ENCODE assay signal across 13 cellular contexts in the genomic region with DNA sequence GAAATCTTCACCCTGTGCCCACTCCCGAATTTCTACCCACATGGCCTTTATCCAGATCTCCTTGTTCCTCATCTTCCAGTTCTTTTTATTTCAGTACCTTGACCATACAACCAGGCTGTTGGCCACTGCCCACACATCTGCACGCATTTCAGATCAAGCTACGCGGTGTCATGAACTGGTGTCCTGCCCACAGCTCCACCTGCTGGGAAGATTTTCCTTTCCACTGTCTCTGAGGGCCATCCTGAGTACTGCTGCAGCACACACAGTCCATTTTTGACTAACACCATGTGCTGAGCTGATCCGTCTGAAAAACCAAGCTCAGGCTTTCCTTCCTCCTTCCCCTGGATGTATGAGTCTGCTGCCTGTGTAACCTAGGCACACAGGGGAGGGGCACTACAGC.
DNase-seq lines count a peak whose midpoint lies in the region; ATAC-seq, FAIRE-seq and TF ChIP-seq lines count a peak whose summit lies in the region.
"Had no signal": no experiment of that assay in that cellular context is flagged by ENCODE, and none has a peak within 500 bp of the region (broad histone marks: within the 10 kb centered on the region; RNA-seq: fewer than 3 reads in every experiment).

No MANE protein-coding gene starts in this region.

- no peak for DNase-seq in AG09319 (ENCODE audit: extremely low read depth, low read depth)
- peak; percentile 44 for DNase-seq in GM23338 (ENCODE audit: low spot score)
- DNase-seq in astrocyte (ENCODE audit: low read depth) = no peak
- DNase-seq in left lung = no peak
- DNase-seq in chondrocyte (ENCODE audit: low spot score) = no peak
- DNase-seq in NCI-H526 treated with DMSO at 0.1 percent for 48 hours (lab: John Stamatoyannopoulos, UW) = no peak
- DNase-seq in activated T-cell treated with anti-CD3 and anti-CD28 coated beads, Interleukin-2, amount 50 U/mL, for 72 hours = no peak
- DNase-seq: amygdala; hippocampal formation; stimulated activated CD4-positive, alpha-beta T cell treated with anti-CD3 and anti-CD28 coated beads, Interleukin-2, amount 100 ng/mL, for 48 hours; stomach had no signal

- H3K4me3 Mint-ChIP-seq in GM23338 = no peak overlapping the region
- no peak overlapping the region for H3K4me3 Mint-ChIP-seq in astrocyte (ENCODE audit: unreplicated experiment)
- no peak overlapping the region for H3K4me3 Mint-ChIP-seq in chondrocyte (ENCODE audit: unreplicated experiment)
- no peak overlapping the region for H3K4me3 Mint-ChIP-seq in activated T-cell treated with anti-CD3 and anti-CD28 coated beads, Interleukin-2, amount 50 U/mL, for 72 hours

- H3K9ac ChIP-seq in astrocyte (ENCODE audit: low read length) = no peak overlapping the region

- H3K36me3 Mint-ChIP-seq in GM23338 (ENCODE audit: low read depth) = peaks cover 51% of the 10 kb centered on the region
- peaks cover 16% of the 10 kb centered on the region for H3K36me3 Mint-ChIP-seq in astrocyte (ENCODE audit: low read depth, unreplicated experiment)
- peaks cover 27% of the 10 kb centered on the region for H3K36me3 Mint-ChIP-seq in chondrocyte (ENCODE audit: low read depth)
- peaks cover 1 to 6% of the 10 kb centered on the region in 2 donors for H3K36me3 Mint-ChIP-seq in activated T-cell treated with anti-CD3 and anti-CD28 coated beads, Interleukin-2, amount 50 U/mL, for 72 hours (ENCODE audit: insufficient read depth in 2 of 2)

- H3K27ac ChIP-seq in GM23338 (ENCODE audit: low read depth) (no peak overlapping the region), astrocyte (ENCODE audit: low read depth, low read length) (no peak overlapping the region), left lung (no peak overlapping the region)
- H3K27ac ChIP-seq: prostate gland, stomach had no signal

- no peak overlapping the region for H3K27ac Mint-ChIP-seq in GM23338
- H3K27ac Mint-ChIP-seq in astrocyte (ENCODE audit: unreplicated experiment) = no peak overlapping the region
- no peak overlapping the region for H3K27ac Mint-ChIP-seq in chondrocyte (ENCODE audit: unreplicated experiment)
- no peak overlapping the region for H3K27ac Mint-ChIP-seq in activated T-cell treated with anti-CD3 and anti-CD28 coated beads, Interleukin-2, amount 50 U/mL, for 72 hours

- H3K4me2 ChIP-seq in GM23338 (no peak overlapping the region), astrocyte (ENCODE audit: low read length) (no peak overlapping the region)

- H3K36me3 ChIP-seq in GM23338 (ENCODE audit: insufficient read depth) (peaks cover 2% of the 10 kb centered on the region; the same call in 1 of the 2 replicates), astrocyte (ENCODE audit: insufficient read depth, low read length) (no peaks in the 10 kb centered on the region), left lung (no peaks in the 10 kb centered on the region)
- H3K36me3 ChIP-seq: prostate gland, stomach had no signal

- H3K27me3 ChIP-seq in GM23338 (ENCODE audit: insufficient read depth) (no peaks in the 10 kb centered on the region), astrocyte (ENCODE audit: insufficient read depth, low read length) (no peaks in the 10 kb centered on the region), left lung (no peaks in the 10 kb centered on the region)
- H3K27me3 ChIP-seq: stomach had no signal

- H3K4me1 Mint-ChIP-seq in GM23338 (peaks cover 10% of the 10 kb centered on the region), astrocyte (ENCODE audit: low read depth, unreplicated experiment) (peaks cover 1% of the 10 kb centered on the region), chondrocyte (ENCODE audit: low read depth) (no peaks in the 10 kb centered on the region)
- no peaks in the 10 kb centered on the region for H3K4me1 Mint-ChIP-seq in activated T-cell treated with anti-CD3 and anti-CD28 coated beads, Interleukin-2, amount 50 U/mL, for 72 hours (ENCODE audit: low read depth)

- H4K20me1 ChIP-seq in GM23338 (replicated peaks; ENCODE audit: insufficient read depth) (no peaks in the 10 kb centered on the region), astrocyte (ENCODE audit: insufficient read depth, low read length) (peaks cover 18% of the 10 kb centered on the region)

- H3K79me2 ChIP-seq in GM23338 (replicated peaks; ENCODE audit: insufficient read depth) = peaks cover 12% of the 10 kb centered on the region
- H3K79me2 ChIP-seq in astrocyte (ENCODE audit: insufficient read depth, low read length) = no peaks in the 10 kb centered on the region

- H3K4me1 ChIP-seq in GM23338 (ENCODE audit: insufficient read depth) (no peaks in the 10 kb centered on the region; the same call in 1 of the 2 replicates), astrocyte (ENCODE audit: insufficient read depth, low read length) (no peaks in the 10 kb centered on the region), left lung (no peaks in the 10 kb centered on the region)
- H3K4me1 ChIP-seq: prostate gland, stomach had no signal

- H3F3A ChIP-seq in GM23338 (replicated peaks; ENCODE audit: low read depth) = no peaks in the 10 kb centered on the region

- H3K27me3 Mint-ChIP-seq in GM23338 (ENCODE audit: insufficient read depth, low read depth, poor library complexity) (peaks cover 3% of the 10 kb centered on the region), astrocyte (ENCODE audit: low read depth, unreplicated experiment) (no peaks in the 10 kb centered on the region), chondrocyte (ENCODE audit: low read depth) (no peaks in the 10 kb centered on the region)
- H3K27me3 Mint-ChIP-seq in activated T-cell treated with anti-CD3 and anti-CD28 coated beads, Interleukin-2, amount 50 U/mL, for 72 hours (ENCODE audit: low read depth) = no peaks in the 10 kb centered on the region

- no peaks in the 10 kb centered on the region for H3K9me2 ChIP-seq in GM23338 (ENCODE audit: insufficient read depth)

- H2AFZ ChIP-seq in GM23338 (no peak overlapping the region), astrocyte (ENCODE audit: low read depth, low read length) (no peak overlapping the region)

- intact Hi-C loops in left lung (cut with DNase I) = no loop called here

- TF ChIP-seq CTCF in AG09319 (IDR thresholded peaks at IDR 0.05; ENCODE audit: low read depth, low read length) = peak; percentile 8
- TF ChIP-seq CTCF in GM23338 (conservative IDR thresholded peaks at IDR 0.05; ENCODE audit: low read depth in 2 of 2) = peak; percentile 35 to 58; a peak in 3 of 4 replicates
- TF ChIP-seq CTCF in astrocyte (IDR thresholded peaks at IDR 0.05; ENCODE audit: insufficient read depth, low read depth, low read length) = peak; percentile 5
- TF ChIP-seq CTCF in left lung (IDR thresholded peaks at IDR 0.05) = no peak
- no peak for TF ChIP-seq CTCF in chondrocyte (IDR thresholded peaks at IDR 0.05)

- ATAC-seq in GM23338 = peak; percentile 74
- ATAC-seq in left lung = peak; percentile 27
- no peak for ATAC-seq in GM21515 (IDR thresholded peaks at IDR 0.05; ENCODE audit: unreplicated experiment)
- no peak for ATAC-seq in activated T-cell treated with anti-CD3 and anti-CD28 coated beads, Interleukin-2, amount 50 U/mL, for 72 hours (replicated peaks in 1 of 2)

- FAIRE-seq in astrocyte (lab: Jason Lieb, UNC) = no peak

- no peak overlapping the region for H3K4me3 ChIP-seq in GM23338
- no peak overlapping the region for H3K4me3 ChIP-seq in astrocyte (ENCODE audit: insufficient read depth, low read depth, low read length)
- no peak overlapping the region for H3K4me3 ChIP-seq in left lung
- H3K4me3 ChIP-seq: prostate gland, stomach had no signal

- H3K9me3 ChIP-seq in astrocyte (ENCODE audit: insufficient read depth, low read depth, low read length) = no peaks in the 10 kb centered on the region
- H3K9me3 ChIP-seq in left lung = peaks cover 0 to 13% of the 10 kb centered on the region in 2 donors
- H3K9me3 ChIP-seq: prostate gland had no signal

- H3K9me3 Mint-ChIP-seq in GM23338 (peaks cover 20% of the 10 kb centered on the region), astrocyte (ENCODE audit: unreplicated experiment) (peaks cover 20% of the 10 kb centered on the region), chondrocyte (ENCODE audit: low read depth) (peaks cover 28% of the 10 kb centered on the region)
- H3K9me3 Mint-ChIP-seq in activated T-cell treated with anti-CD3 and anti-CD28 coated beads, Interleukin-2, amount 50 U/mL, for 72 hours = peaks cover 4 to 5% of the 10 kb centered on the region in 2 donors

TF ChIP-seq in GM23338, 12 proteins besides CTCF, POLR2A, EP300 and RAD21:
- no peak for TF ChIP-seq JUNB (IDR thresholded peaks at IDR 0.05; ENCODE audit: unreplicated experiment)
- TF ChIP-seq, protein P1, sequence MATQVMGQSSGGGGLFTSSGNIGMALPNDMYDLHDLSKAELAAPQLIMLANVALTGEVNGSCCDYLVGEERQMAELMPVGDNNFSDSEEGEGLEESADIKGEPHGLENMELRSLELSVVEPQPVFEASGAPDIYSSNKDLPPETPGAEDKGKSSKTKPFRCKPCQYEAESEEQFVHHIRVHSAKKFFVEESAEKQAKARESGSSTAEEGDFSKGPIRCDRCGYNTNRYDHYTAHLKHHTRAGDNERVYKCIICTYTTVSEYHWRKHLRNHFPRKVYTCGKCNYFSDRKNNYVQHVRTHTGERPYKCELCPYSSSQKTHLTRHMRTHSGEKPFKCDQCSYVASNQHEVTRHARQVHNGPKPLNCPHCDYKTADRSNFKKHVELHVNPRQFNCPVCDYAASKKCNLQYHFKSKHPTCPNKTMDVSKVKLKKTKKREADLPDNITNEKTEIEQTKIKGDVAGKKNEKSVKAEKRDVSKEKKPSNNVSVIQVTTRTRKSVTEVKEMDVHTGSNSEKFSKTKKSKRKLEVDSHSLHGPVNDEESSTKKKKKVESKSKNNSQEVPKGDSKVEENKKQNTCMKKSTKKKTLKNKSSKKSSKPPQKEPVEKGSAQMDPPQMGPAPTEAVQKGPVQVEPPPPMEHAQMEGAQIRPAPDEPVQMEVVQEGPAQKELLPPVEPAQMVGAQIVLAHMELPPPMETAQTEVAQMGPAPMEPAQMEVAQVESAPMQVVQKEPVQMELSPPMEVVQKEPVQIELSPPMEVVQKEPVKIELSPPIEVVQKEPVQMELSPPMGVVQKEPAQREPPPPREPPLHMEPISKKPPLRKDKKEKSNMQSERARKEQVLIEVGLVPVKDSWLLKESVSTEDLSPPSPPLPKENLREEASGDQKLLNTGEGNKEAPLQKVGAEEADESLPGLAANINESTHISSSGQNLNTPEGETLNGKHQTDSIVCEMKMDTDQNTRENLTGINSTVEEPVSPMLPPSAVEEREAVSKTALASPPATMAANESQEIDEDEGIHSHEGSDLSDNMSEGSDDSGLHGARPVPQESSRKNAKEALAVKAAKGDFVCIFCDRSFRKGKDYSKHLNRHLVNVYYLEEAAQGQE (IDR thresholded peaks at IDR 0.05; ENCODE audit: unreplicated experiment) = no peak
- no peak for TF ChIP-seq ZNF114 (CRISPR knock-in tag; IDR thresholded peaks at IDR 0.05)
- no peak for TF ChIP-seq NANOG (IDR thresholded peaks at IDR 0.05; ENCODE audit: borderline replicate concordance)

Comparison
In these comparisons a context has a peak if more than half of its experiments do, and no peak if none do; other contexts are left out.
1. CTCF ChIP-seq: peak in AG09319 (single experiment), GM23338 (2 of 2) and astrocyte (single experiment); none in left lung (0 of 2) and chondrocyte (single experiment).
2. ATAC-seq: peak in GM23338 (single experiment) and left lung (single experiment); none in GM21515 (single experiment) and activated T-cell treated with anti-CD3 and anti-CD28 coated beads, Interleukin-2, amount 50 U/mL, for 72 hours (0 of 2).